2 cellular contexts compared by ENCODE assay signal in genomic region chr9:108125541-108125940, GRCh38.
TF ChIP-seq lines count a peak whose summit lies in the region.

No MANE protein-coding gene starts in this region.

TF ChIP-seq in Ishikawa, 13 proteins besides CTCF, POLR2A, EP300 and RAD21 (continued from another document):
- TF ChIP-seq, protein P1, sequence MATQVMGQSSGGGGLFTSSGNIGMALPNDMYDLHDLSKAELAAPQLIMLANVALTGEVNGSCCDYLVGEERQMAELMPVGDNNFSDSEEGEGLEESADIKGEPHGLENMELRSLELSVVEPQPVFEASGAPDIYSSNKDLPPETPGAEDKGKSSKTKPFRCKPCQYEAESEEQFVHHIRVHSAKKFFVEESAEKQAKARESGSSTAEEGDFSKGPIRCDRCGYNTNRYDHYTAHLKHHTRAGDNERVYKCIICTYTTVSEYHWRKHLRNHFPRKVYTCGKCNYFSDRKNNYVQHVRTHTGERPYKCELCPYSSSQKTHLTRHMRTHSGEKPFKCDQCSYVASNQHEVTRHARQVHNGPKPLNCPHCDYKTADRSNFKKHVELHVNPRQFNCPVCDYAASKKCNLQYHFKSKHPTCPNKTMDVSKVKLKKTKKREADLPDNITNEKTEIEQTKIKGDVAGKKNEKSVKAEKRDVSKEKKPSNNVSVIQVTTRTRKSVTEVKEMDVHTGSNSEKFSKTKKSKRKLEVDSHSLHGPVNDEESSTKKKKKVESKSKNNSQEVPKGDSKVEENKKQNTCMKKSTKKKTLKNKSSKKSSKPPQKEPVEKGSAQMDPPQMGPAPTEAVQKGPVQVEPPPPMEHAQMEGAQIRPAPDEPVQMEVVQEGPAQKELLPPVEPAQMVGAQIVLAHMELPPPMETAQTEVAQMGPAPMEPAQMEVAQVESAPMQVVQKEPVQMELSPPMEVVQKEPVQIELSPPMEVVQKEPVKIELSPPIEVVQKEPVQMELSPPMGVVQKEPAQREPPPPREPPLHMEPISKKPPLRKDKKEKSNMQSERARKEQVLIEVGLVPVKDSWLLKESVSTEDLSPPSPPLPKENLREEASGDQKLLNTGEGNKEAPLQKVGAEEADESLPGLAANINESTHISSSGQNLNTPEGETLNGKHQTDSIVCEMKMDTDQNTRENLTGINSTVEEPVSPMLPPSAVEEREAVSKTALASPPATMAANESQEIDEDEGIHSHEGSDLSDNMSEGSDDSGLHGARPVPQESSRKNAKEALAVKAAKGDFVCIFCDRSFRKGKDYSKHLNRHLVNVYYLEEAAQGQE (IDR thresholded peaks at IDR 0.05; ENCODE audit: low read depth), result no peak
- TF ChIP-seq FOXM1 (IDR thresholded peaks at IDR 0.05; ENCODE audit: borderline replicate concordance, low read depth), result no peak
- TF ChIP-seq YY1 (IDR thresholded peaks at IDR 0.05; ENCODE audit: low read depth), result no peak
- TF ChIP-seq, protein P2, sequence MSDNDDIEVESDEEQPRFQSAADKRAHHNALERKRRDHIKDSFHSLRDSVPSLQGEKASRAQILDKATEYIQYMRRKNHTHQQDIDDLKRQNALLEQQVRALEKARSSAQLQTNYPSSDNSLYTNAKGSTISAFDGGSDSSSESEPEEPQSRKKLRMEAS (IDR thresholded peaks at IDR 0.05), result no peak
- TF ChIP-seq CREB1 (IDR thresholded peaks at IDR 0.05; ENCODE audit: low read depth), result no peak
TF ChIP-seq in Ishikawa: peak in this region for 0.

TF ChIP-seq in liver, 16 proteins besides CTCF, POLR2A, EP300 and RAD21 (continued from another document):
- TF ChIP-seq ZBTB33 (IDR thresholded peaks at IDR 0.05) (no peak), FOXA1 (IDR thresholded peaks at IDR 0.05) (no peak), FOXA2 (IDR thresholded peaks at IDR 0.05) (no peak)
